In the genomic region with DNA sequence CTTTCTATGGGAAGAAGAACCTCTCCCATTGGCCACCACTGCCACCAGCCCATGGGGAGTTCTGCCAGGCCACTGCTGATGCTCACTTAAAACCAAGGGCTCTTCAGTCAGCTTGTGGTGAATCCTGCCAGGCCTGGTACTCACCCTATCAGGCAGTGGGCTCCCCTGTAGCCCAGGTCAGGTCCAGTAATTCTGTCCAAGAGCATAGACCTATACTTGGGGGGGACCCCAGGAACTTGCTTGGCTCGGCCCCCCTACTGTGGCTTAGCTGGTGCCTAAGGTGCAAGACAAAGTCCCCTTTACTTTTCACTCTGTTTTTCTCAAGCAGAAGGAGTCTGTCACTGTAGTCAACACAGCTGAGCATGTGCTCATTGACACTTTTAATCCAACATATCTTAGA, we compare ENCODE assay signal across 3 cellular contexts.
"Had no signal": no experiment of that assay in that cellular context is flagged by ENCODE, and none has a peak within 500 bp of the region (broad histone marks: within the 10 kb centered on the region; RNA-seq: fewer than 3 reads in every experiment).

No MANE protein-coding gene starts in this region.

- H3K27me3 Mint-ChIP-seq: IgD-negative memory B cell had no signal

- DNase-seq: IMR-90, KBM-7 had no signal

- H3K9me3 Mint-ChIP-seq: IgD-negative memory B cell had no signal

- H3K4me3 Mint-ChIP-seq: IgD-negative memory B cell had no signal

- H3K4me1 Mint-ChIP-seq: IgD-negative memory B cell had no signal
